In genomic region chr6:167575201-167575696, GRCh38 we compare ENCODE assay signal across 24 cellular contexts.
DNase-seq lines count a peak whose midpoint lies in the region; ATAC-seq, FAIRE-seq and TF ChIP-seq lines count a peak whose summit lies in the region.
"Had no signal": no experiment of that assay in that cellular context is flagged by ENCODE, and none has a peak within 500 bp of the region (broad histone marks: within the 10 kb centered on the region; RNA-seq: fewer than 3 reads in every experiment).

No MANE protein-coding gene starts in this region.

- no peak for TF ChIP-seq RAD21 in HepG2 (CRISPR knock-in tag; IDR thresholded peaks at IDR 0.05)

- H3K9me3 ChIP-seq in HepG2 (ENCODE audit: low read length) (no peaks in the 10 kb centered on the region), right lobe of liver (no peaks in the 10 kb centered on the region), psoas muscle (no peaks in the 10 kb centered on the region)
- H3K9me3 ChIP-seq: esophagus squamous epithelium, suprapubic skin had no signal

- ATAC-seq in HepG2, result no peak
- no peak for ATAC-seq in right lobe of liver
- peak; percentile 12 for ATAC-seq in left ventricle myocardium superior
- peak; percentile 14 to 50 (median 26) for ATAC-seq in psoas muscle
- ATAC-seq: effector memory CD8-positive, alpha-beta T cell; GM23338; naive thymus-derived CD4-positive, alpha-beta T cell; SK-N-SH treated with all-trans-retinoic acid at 6 μM for 48 hours; stimulated activated effector memory CD8-positive, alpha-beta T cell treated with anti-CD3 and anti-CD28 coated beads, Interleukin-12 subunit alpha, Interleukin-12 subunit beta, amount 100 ng/mL, for 72 hours had no signal

- FAIRE-seq in HepG2 (lab: Jason Lieb, UNC) (no peak), HTR-8/SVneo (lab: Jason Lieb, UNC) (no peak)
- FAIRE-seq: A204.1 had no signal

- no TSS peak for BruUV-seq in HepG2 (replicated peaks; lab: Mats Ljungman, UMichigan)

- H3K9ac ChIP-seq in HepG2 (ENCODE audit: insufficient read depth, low read depth, low read length), result no peak overlapping the region
- H3K9ac ChIP-seq: parathyroid adenoma had no signal

- 79% methylated on average over 22 of the region's 22 CpGs for WGBS in HepG2 (ENCODE audit: low lambda C conversion rate)
- 87% methylated on average over 14 of the region's 22 CpGs for WGBS in right lobe of liver (ENCODE audit: insufficient coverage, low coverage, low lambda C conversion rate, missing lambda C conversion rate)
- 57 to 75% (median 66%) methylated on average over 22 of the region's 22 CpGs for WGBS in psoas muscle, 3 donors

- CTCF ChIA-PET in HepG2 (lab: Yijun Ruan, JAX; ENCODE audit: low intra/inter-chr PET ratio, low total read pairs), result no interaction called here

- H3K79me2 ChIP-seq in HepG2 (ENCODE audit: insufficient read depth, low read length), result no peaks in the 10 kb centered on the region
- H3K79me2 ChIP-seq: parathyroid adenoma had no signal

- in situ Hi-C loops in HepG2 (cut with HindIII; ENCODE audit: extremely low pct_ligation_motif_present, low pct_unique_long_range_greater_than_20kb), result no loop called here
- in situ Hi-C loops in GM13977 (cut with MboI; ENCODE audit: low pct_unique_long_range_greater_than_20kb, low sequenced_read_pairs, unreplicated experiment), result no loop called here
- in situ Hi-C loops in GM13976 (cut with MboI; ENCODE audit: low sequenced_read_pairs, unreplicated experiment), result no loop called here

- H4K20me1 ChIP-seq in HepG2 (ENCODE audit: insufficient read depth, low read length), result no peaks in the 10 kb centered on the region

- intact Hi-C loops in HepG2 (cut with micrococcal nuclease; ENCODE audit: unreplicated experiment), result no loop called here
- intact Hi-C loops in right lobe of liver (cut with DNase I), result no loop called here
- intact Hi-C loops in left ventricle myocardium superior (cut with micrococcal nuclease), result no loop called here
- intact Hi-C loops in psoas muscle (cut with DNase I), result no loop called here

- H3K27ac ChIP-seq in HepG2 (ENCODE audit: extremely low read length, insufficient read depth, low read length) (no peak overlapping the region), right lobe of liver (no peak overlapping the region), psoas muscle (no peak overlapping the region)
- H3K27ac ChIP-seq: esophagus squamous epithelium, HL-60, parathyroid adenoma, suprapubic skin, VCaP had no signal

- no peak overlapping the region for H3K4me2 ChIP-seq in HepG2 (ENCODE audit: low read depth, low read length)
- H3K4me2 ChIP-seq: GM23338 had no signal

- H3K27me3 ChIP-seq in HepG2 (ENCODE audit: control insufficient read depth in 1 of 2, insufficient read depth in 2 of 2, low read length in 2 of 2) (peaks cover 11 to 25% of the 10 kb centered on the region in 2 experiments; a peak in 4 of 5 replicates), right lobe of liver (no peaks in the 10 kb centered on the region), psoas muscle (ENCODE audit: insufficient read depth in 3 of 3, low read length in 2 of 3) (no peaks in the 10 kb centered on the region)

- DNase-seq in HepG2 (ENCODE audit: low spot score) (no peak), right lobe of liver (no peak), left ventricle myocardium superior (no peak), psoas muscle (no peak), mesenteric fat pad (ENCODE audit: low spot score) (no peak), GM13977 (ENCODE audit: low spot score) (no peak), HTR-8/SVneo (ENCODE audit: insufficient read length, low spot score) (no peak), GM13976 (ENCODE audit: low spot score) (no peak)
- DNase-seq: activated CD4-positive, alpha-beta T cell treated with anti-CD3 and anti-CD28 coated beads, Interleukin-2, amount 50 U/mL, for 1 hour; activated CD8-positive, alpha-beta memory T cell treated with anti-CD3 and anti-CD28 coated beads, Interleukin-2, amount 50 U/mL, for 48 hours; effector memory CD8-positive, alpha-beta T cell; esophagus squamous epithelium; mesenchymal stem cell; naive thymus-derived CD4-positive, alpha-beta T cell; NCI-H510A treated with DMSO at 0.1 percent for 48 hours; stimulated activated CD4-positive, alpha-beta T cell treated with anti-CD3 and anti-CD28 coated beads, Interleukin-1b, Interleukin-23, amount 100 ng/mL, for 48 hours had no signal

- H3K36me3 ChIP-seq in HepG2 (replicated peaks in 1 of 2; ENCODE audit: control insufficient read depth in 1 of 2, insufficient read depth in 2 of 2, low read length in 2 of 2) (no peaks in the 10 kb centered on the region), right lobe of liver (no peaks in the 10 kb centered on the region), psoas muscle (ENCODE audit: insufficient read depth in 1 of 2, low read depth in 1 of 2) (no peaks in the 10 kb centered on the region)
- H3K36me3 ChIP-seq: esophagus squamous epithelium, suprapubic skin had no signal

- POLR2A ChIA-PET in HepG2 (lab: Yijun Ruan, JAX), result no interaction called here

- TF ChIP-seq EP300 in HepG2 (IDR thresholded peaks at IDR 0.05; ENCODE audit: low read depth in 2 of 2, low read length in 2 of 2) (no peak), HepG2 (CRISPR knock-in tag; IDR thresholded peaks at IDR 0.05; ENCODE audit: borderline replicate concordance) (no peak)

- H2AFZ ChIP-seq in HepG2 (ENCODE audit: low read length), result no peak overlapping the region
- H2AFZ ChIP-seq: GM23338, parathyroid adenoma had no signal

- H3K4me1 ChIP-seq in HepG2 (ENCODE audit: insufficient read depth, low read length) (peaks cover 56% of the 10 kb centered on the region), right lobe of liver (peaks cover 0 to 15% (median 3%) of the 10 kb centered on the region in 4 donors), psoas muscle (peaks cover 4% of the 10 kb centered on the region)
- H3K4me1 ChIP-seq: parathyroid adenoma had no signal

- TF ChIP-seq CTCF in HepG2 (CRISPR knock-in tag; IDR thresholded peaks at IDR 0.05) (no peak), right lobe of liver (IDR thresholded peaks at IDR 0.05) (no peak), psoas muscle (IDR thresholded peaks at IDR 0.05) (no peak), GM13977 (IDR thresholded peaks at IDR 0.05; ENCODE audit: extremely low read depth, insufficient read depth, missing control alignments) (no peak), GM13976 (IDR thresholded peaks at IDR 0.05; ENCODE audit: borderline replicate concordance, control extremely low read depth, extremely low read depth, insufficient read depth, missing control alignments) (no peak)

- TF ChIP-seq POLR2A in HepG2 (IDR thresholded peaks at IDR 0.05; ENCODE audit: insufficient read depth in 1 of 2, low read depth in 2 of 2, low read length in 2 of 2) (no peak), right lobe of liver (IDR thresholded peaks at IDR 0.05) (no peak)

- H3K4me3 ChIP-seq in HepG2 (replicated peaks in 1 of 3; ENCODE audit: insufficient read depth in 1 of 3, low read depth in 2 of 3, low read length in 3 of 3), result no peak overlapping the region
- H3K4me3 ChIP-seq in right lobe of liver, result no peak overlapping the region
- peak overlapping the region; percentile 37 for H3K4me3 ChIP-seq in psoas muscle
- H3K4me3 ChIP-seq: esophagus squamous epithelium, GM23338, suprapubic skin had no signal

TF ChIP-seq in HepG2, 621 proteins besides CTCF, POLR2A, EP300 and RAD21:
- no peak for TF ChIP-seq SPEN (CRISPR knock-in tag; IDR thresholded peaks at IDR 0.05; ENCODE audit: low read depth)
- 0 out of 2 replicates have a peak, but pooled peaks have one; percentile 5 for TF ChIP-seq ZBTB33 (CRISPR knock-in tag; IDR thresholded peaks at IDR 0.05)

Comparison
In these comparisons a context has a peak if more than half of its experiments do, and no peak if none do; other contexts are left out.
1. ATAC-seq: peak in left ventricle myocardium superior (single experiment) and psoas muscle (4 of 4); none in HepG2 (single experiment) and right lobe of liver (0 of 4).